In the genomic region with DNA sequence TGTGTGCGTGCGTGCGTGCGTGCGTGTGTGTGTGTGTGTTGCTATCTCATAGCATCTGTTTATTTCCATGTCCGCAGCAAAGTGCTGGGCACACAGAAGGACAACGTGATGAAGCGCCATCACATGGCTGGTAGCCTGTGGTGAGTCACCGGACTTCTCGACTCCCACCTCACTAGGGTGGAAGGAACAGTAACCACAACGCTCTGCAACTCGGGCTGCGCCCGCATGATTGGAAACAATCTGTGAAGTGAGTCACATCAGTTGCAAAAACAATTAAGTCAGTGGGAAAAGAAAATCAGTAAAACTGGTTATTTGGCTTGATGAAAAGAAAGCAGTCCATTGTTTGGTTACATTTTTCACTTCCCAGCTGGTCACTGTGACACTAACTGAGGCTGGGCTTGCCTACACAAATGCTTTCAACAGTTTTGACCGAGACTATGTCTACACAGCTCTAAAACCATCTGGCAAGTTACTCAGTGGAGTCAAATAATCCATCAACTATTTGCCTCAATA, we compare ENCODE assay signal across 10 cellular contexts.
DNase-seq lines count a peak whose midpoint lies in the region; ATAC-seq, FAIRE-seq and TF ChIP-seq lines count a peak whose summit lies in the region.
"Had no signal": no experiment of that assay in that cellular context is flagged by ENCODE, and none has a peak within 500 bp of the region (broad histone marks: within the 10 kb centered on the region; RNA-seq: fewer than 3 reads in every experiment).

No MANE protein-coding gene starts in this region.

- no peaks in the 10 kb centered on the region for H3K36me3 Mint-ChIP-seq in neural progenitor cell

- H3K4me1 ChIP-seq in HepG2 (ENCODE audit: insufficient read depth, low read length) (no peaks in the 10 kb centered on the region), neural progenitor cell (no peaks in the 10 kb centered on the region)

- H3K27ac ChIP-seq in brain microvascular endothelial cell (peak overlapping the region; percentile 37), HepG2 (ENCODE audit: extremely low read length, insufficient read depth, low read length) (no peak overlapping the region), neural progenitor cell (no peak overlapping the region)

- no peak overlapping the region for H3K9ac ChIP-seq in HepG2 (ENCODE audit: insufficient read depth, low read depth, low read length)
- H3K9ac ChIP-seq in neural progenitor cell, result no peak overlapping the region

- peaks cover 7% of the 10 kb centered on the region for H3K4me1 Mint-ChIP-seq in neural progenitor cell

- TF ChIP-seq RAD21 in HepG2 (CRISPR knock-in tag; IDR thresholded peaks at IDR 0.05), result no peak

- intact Hi-C loops in HepG2 (cut with micrococcal nuclease; ENCODE audit: unreplicated experiment), result no loop called here

- no peak for TF ChIP-seq CTCF in brain microvascular endothelial cell (IDR thresholded peaks at IDR 0.05; ENCODE audit: low read depth, low read length, missing control alignments)
- 0 out of 2 replicates have a peak, but pooled peaks have one; percentile 4 for TF ChIP-seq CTCF in HepG2 (CRISPR knock-in tag; IDR thresholded peaks at IDR 0.05)
- no peak for TF ChIP-seq CTCF in neural progenitor cell (IDR thresholded peaks at IDR 0.05)

- ATAC-seq in HepG2 (no peak), GM21576 (IDR thresholded peaks at IDR 0.05; ENCODE audit: unreplicated experiment) (no peak)

- WGBS in HepG2 (ENCODE audit: low lambda C conversion rate), result 51% methylated on average over 12 of the region's 15 CpGs

- H3K9me3 ChIP-seq in HepG2 (ENCODE audit: low read length) (no peaks in the 10 kb centered on the region), neural progenitor cell (ENCODE audit: low read depth) (no peaks in the 10 kb centered on the region)

- no peaks in the 10 kb centered on the region for H3K27me3 ChIP-seq in brain microvascular endothelial cell (replicated peaks)
- peaks cover 0 to 10% of the 10 kb centered on the region in 2 experiments; a peak in 2 of 5 replicates for H3K27me3 ChIP-seq in HepG2 (ENCODE audit: control insufficient read depth in 1 of 2, insufficient read depth in 2 of 2, low read length in 2 of 2)
- peaks cover 6% of the 10 kb centered on the region for H3K27me3 ChIP-seq in neural progenitor cell

- H3K36me3 ChIP-seq in brain microvascular endothelial cell (replicated peaks) (no peaks in the 10 kb centered on the region), HepG2 (replicated peaks in 1 of 2; ENCODE audit: control insufficient read depth in 1 of 2, insufficient read depth in 2 of 2, low read length in 2 of 2) (no peaks in the 10 kb centered on the region), neural progenitor cell (no peaks in the 10 kb centered on the region)

- no peak overlapping the region for H3K4me2 ChIP-seq in HepG2 (ENCODE audit: low read depth, low read length)
- no peak overlapping the region for H3K4me2 ChIP-seq in neural progenitor cell

- no peak for TF ChIP-seq EP300 in HepG2 (IDR thresholded peaks at IDR 0.05; ENCODE audit: low read depth in 2 of 2, low read length in 2 of 2)
- TF ChIP-seq EP300 in HepG2 (CRISPR knock-in tag; IDR thresholded peaks at IDR 0.05; ENCODE audit: borderline replicate concordance), result no peak

- in situ Hi-C loops in ACHN (cut with HindIII; ENCODE audit: low pct_ligation_motif_present, low pct_unique_long_range_greater_than_20kb, low sequenced_read_pairs) (no loop called here), brain microvascular endothelial cell (cut with HindIII; ENCODE audit: low pct_ligation_motif_present, low sequenced_read_pairs) (no loop called here), HepG2 (cut with HindIII; ENCODE audit: extremely low pct_ligation_motif_present, low pct_unique_long_range_greater_than_20kb) (no loop called here)

- POLR2A ChIA-PET in HepG2 (lab: Yijun Ruan, JAX), result no interaction called here

- FAIRE-seq in HTR-8/SVneo (lab: Jason Lieb, UNC) (peak; percentile 94), HepG2 (lab: Jason Lieb, UNC) (no peak)

- CTCF ChIA-PET in HepG2 (lab: Yijun Ruan, JAX; ENCODE audit: low intra/inter-chr PET ratio, low total read pairs), result no interaction called here

- peak; percentile 78 for DNase-seq in ACHN
- DNase-seq in HTR-8/SVneo (ENCODE audit: insufficient read length, low spot score), result peak; percentile 79
- peak; percentile 71 for DNase-seq in brain microvascular endothelial cell
- DNase-seq in HepG2 (ENCODE audit: low spot score), result no peak
- no peak for DNase-seq in GM19238 (ENCODE audit: insufficient read length, low spot score)
- DNase-seq in SKM-1 (lab: John Stamatoyannopoulos, UW; ENCODE audit: unreplicated experiment), result no peak
- no peak for DNase-seq in neural progenitor cell (ENCODE audit: low spot score)
- DNase-seq: activated effector memory CD4-positive, alpha-beta T cell treated with anti-CD3 and anti-CD28 coated beads, Interleukin-2, amount 50 U/mL, for 16 hours; SHP77 had no signal

- no peak for TF ChIP-seq POLR2A in HepG2 (IDR thresholded peaks at IDR 0.05; ENCODE audit: insufficient read depth in 1 of 2, low read depth in 2 of 2, low read length in 2 of 2)

- H3K4me3 ChIP-seq in brain microvascular endothelial cell (ENCODE audit: low read depth, low read length) (no peak overlapping the region), HepG2 (replicated peaks in 1 of 3; ENCODE audit: insufficient read depth in 1 of 3, low read depth in 2 of 3, low read length in 3 of 3) (no peak overlapping the region), neural progenitor cell (no peak overlapping the region)

- H3K79me2 ChIP-seq in HepG2 (ENCODE audit: insufficient read depth, low read length) (no peaks in the 10 kb centered on the region), neural progenitor cell (ENCODE audit: low read depth) (no peaks in the 10 kb centered on the region)

- no peak overlapping the region for H3K4me3 Mint-ChIP-seq in neural progenitor cell

- H2AFZ ChIP-seq in HepG2 (ENCODE audit: low read length) (no peak overlapping the region), neural progenitor cell (replicated peaks) (no peak overlapping the region)

- no peaks in the 10 kb centered on the region for H3F3A ChIP-seq in neural progenitor cell (ENCODE audit: low read depth)

- H3K27ac Mint-ChIP-seq in neural progenitor cell, result no peak overlapping the region

- H4K20me1 ChIP-seq in HepG2 (ENCODE audit: insufficient read depth, low read length), result no peaks in the 10 kb centered on the region
- H4K20me1 ChIP-seq in neural progenitor cell (ENCODE audit: low read depth), result no peaks in the 10 kb centered on the region

- no peaks in the 10 kb centered on the region for H3K9me3 Mint-ChIP-seq in neural progenitor cell

- H3K27me3 Mint-ChIP-seq in neural progenitor cell (ENCODE audit: insufficient read depth, low read depth), result no peaks in the 10 kb centered on the region

- BruUV-seq in HepG2 (replicated peaks; lab: Mats Ljungman, UMichigan), result no TSS peak

TF ChIP-seq in HepG2, 621 proteins besides CTCF, POLR2A, EP300 and RAD21:
- TF ChIP-seq MLLT10 (CRISPR knock-in tag; IDR thresholded peaks at IDR 0.05) (no peak), ZNF569 (CRISPR knock-in tag; IDR thresholded peaks at IDR 0.05; ENCODE audit: borderline replicate concordance) (no peak), KDM1A (CRISPR knock-in tag; IDR thresholded peaks at IDR 0.05) (no peak)
- TF ChIP-seq, protein P1, sequence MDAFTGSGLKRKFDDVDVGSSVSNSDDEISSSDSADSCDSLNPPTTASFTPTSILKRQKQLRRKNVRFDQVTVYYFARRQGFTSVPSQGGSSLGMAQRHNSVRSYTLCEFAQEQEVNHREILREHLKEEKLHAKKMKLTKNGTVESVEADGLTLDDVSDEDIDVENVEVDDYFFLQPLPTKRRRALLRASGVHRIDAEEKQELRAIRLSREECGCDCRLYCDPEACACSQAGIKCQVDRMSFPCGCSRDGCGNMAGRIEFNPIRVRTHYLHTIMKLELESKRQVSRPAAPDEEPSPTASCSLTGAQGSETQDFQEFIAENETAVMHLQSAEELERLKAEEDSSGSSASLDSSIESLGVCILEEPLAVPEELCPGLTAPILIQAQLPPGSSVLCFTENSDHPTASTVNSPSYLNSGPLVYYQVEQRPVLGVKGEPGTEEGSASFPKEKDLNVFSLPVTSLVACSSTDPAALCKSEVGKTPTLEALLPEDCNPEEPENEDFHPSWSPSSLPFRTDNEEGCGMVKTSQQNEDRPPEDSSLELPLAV (CRISPR knock-in tag; conservative IDR thresholded peaks at IDR 0.05; ENCODE audit: low read depth), result no peak
- TF ChIP-seq, protein P2, sequence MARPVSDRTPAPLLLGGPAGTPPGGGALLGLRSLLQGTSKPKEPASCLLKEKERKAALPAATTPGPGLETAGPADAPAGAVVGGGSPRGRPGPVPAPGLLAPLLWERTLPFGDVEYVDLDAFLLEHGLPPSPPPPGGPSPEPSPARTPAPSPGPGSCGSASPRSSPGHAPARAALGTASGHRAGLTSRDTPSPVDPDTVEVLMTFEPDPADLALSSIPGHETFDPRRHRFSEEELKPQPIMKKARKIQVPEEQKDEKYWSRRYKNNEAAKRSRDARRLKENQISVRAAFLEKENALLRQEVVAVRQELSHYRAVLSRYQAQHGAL (CRISPR knock-in tag; IDR thresholded peaks at IDR 0.05; ENCODE audit: not compliant biosample characterization), result no peak
- TF ChIP-seq, protein P3, sequence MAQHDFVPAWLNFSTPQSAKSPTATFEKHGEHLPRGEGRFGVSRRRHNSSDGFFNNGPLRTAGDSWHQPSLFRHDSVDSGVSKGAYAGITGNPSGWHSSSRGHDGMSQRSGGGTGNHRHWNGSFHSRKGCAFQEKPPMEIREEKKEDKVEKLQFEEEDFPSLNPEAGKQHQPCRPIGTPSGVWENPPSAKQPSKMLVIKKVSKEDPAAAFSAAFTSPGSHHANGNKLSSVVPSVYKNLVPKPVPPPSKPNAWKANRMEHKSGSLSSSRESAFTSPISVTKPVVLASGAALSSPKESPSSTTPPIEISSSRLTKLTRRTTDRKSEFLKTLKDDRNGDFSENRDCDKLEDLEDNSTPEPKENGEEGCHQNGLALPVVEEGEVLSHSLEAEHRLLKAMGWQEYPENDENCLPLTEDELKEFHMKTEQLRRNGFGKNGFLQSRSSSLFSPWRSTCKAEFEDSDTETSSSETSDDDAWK (CRISPR knock-in tag; IDR thresholded peaks at IDR 0.05), result no peak

Comparison
In these comparisons a context has a peak if more than half of its experiments do, and no peak if none do; other contexts are left out.
1. DNase-seq: peak in ACHN (single experiment), HTR-8/SVneo (single experiment) and brain microvascular endothelial cell (single experiment); none in HepG2 (single experiment), GM19238 (single experiment), SKM-1 (single experiment) and neural progenitor cell (single experiment).